9 cellular contexts compared by ENCODE assay signal in the genomic region with DNA sequence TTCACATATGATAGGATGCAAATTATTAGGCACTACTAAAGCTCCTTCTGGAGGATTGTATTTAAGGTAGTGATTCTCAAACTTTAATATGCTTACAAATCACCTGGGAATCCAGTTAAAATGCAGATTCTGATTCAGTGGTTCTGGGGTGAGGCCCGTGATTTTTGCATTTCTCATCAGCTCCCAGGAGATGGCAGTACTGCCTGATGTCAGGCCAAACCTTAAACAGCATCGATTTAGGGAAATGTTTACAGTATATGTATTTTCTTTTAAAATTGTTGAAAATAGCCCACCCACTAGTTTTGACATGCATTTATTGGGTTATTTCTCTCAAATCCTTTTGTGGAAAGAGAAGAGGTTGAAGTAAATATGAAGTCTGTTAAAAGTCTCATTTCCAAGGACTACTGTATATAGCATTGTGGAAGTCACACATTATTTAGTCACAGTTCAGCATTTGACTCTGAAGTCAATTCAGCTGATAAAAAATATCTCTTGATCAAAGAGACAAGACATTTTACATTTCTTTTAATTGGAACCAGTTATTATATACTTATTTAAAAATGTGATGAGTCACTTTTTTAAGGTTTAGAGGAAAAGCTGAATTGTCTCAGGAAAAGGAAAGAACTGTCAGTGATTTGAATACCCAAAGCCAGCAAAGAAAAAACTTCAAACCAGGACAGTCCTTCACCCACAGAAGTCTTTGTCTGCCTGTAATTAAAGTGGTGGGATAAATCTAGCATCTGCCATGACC. TPM values are rescaled to one million over a fixed set of nuclear protein-coding genes. Genes with fewer than 3 reads are reported as not detected.
DNase-seq lines count a peak whose midpoint lies in the region; ATAC-seq and TF ChIP-seq lines count a peak whose summit lies in the region.
"Had no signal": no experiment of that assay in that cellular context is flagged by ENCODE, and none has a peak within 500 bp of the region (broad histone marks: within the 10 kb centered on the region; RNA-seq: fewer than 3 reads in every experiment).

No MANE protein-coding gene starts in this region.

- no peaks in the 10 kb centered on the region for H3K27me3 Mint-ChIP-seq in activated T-cell treated with anti-CD3 and anti-CD28 coated beads, Interleukin-2, amount 50 U/mL, for 72 hours (ENCODE audit: low read depth)
- H3K27me3 Mint-ChIP-seq: IgD-negative memory B cell had no signal

- H3K9ac ChIP-seq in Loucy (ENCODE audit: low read depth, low read length, poor library complexity, severe bottlenecking), result no peak overlapping the region

- no peaks in the 10 kb centered on the region for H3K36me3 Mint-ChIP-seq in activated T-cell treated with anti-CD3 and anti-CD28 coated beads, Interleukin-2, amount 50 U/mL, for 72 hours (ENCODE audit: insufficient read depth in 2 of 2)
- H3K36me3 Mint-ChIP-seq: IgD-negative memory B cell had no signal

- H3K27ac ChIP-seq in AG04450 (ENCODE audit: low read depth, low read length) (peak overlapping the region; percentile 23), cardiac muscle cell (no peak overlapping the region), gastrocnemius medialis (peak overlapping the region in 1 of 4 donors; percentile 4)

- peak; percentile 67 to 80 for ATAC-seq in activated T-cell treated with anti-CD3 and anti-CD28 coated beads, Interleukin-2, amount 50 U/mL, for 72 hours (replicated peaks in 1 of 2)
- ATAC-seq in gastrocnemius medialis (peak; percentile 75 to 77), HG02623 (IDR thresholded peaks at IDR 0.05; ENCODE audit: unreplicated experiment) (no peak), HG03571 (IDR thresholded peaks at IDR 0.05; ENCODE audit: unreplicated experiment) (no peak)

- no peaks in the 10 kb centered on the region for H3K4me1 ChIP-seq in Loucy (ENCODE audit: insufficient read depth, low read length, poor library complexity, severe bottlenecking)
- no peaks in the 10 kb centered on the region for H3K4me1 ChIP-seq in cardiac muscle cell (ENCODE audit: low read depth)
- H3K4me1 ChIP-seq in gastrocnemius medialis, result peaks cover 3 to 6% of the 10 kb centered on the region in 2 donors

- in situ Hi-C loops in G401 (cut with HindIII; ENCODE audit: low sequenced_read_pairs), result no loop called here
- in situ Hi-C loops in gastrocnemius medialis (cut with MboI; ENCODE audit: low sequenced_read_pairs in 4 of 4), result loop anchor here (5.0 to 25.0 kb wide), 4 partner anchors 210 to 485 kb away; a partner anchor contains a TSS

- CTCF ChIA-PET in AG04450 (lab: Charles Lee), result interaction anchor here (0.6 to 7.9 kb wide), 28 partner anchors 9 to 732 kb away, joined by 3 to 271 read pairs (median 4); a partner anchor contains a TSS

- intact Hi-C loops in gastrocnemius medialis (cut with DNase I; ENCODE audit: low total_unique reads), result loop anchor here (1.0 kb wide), 1 partner anchor 20 kb away; no protein-coding TSS in a partner anchor

- H2AFZ ChIP-seq in Loucy (ENCODE audit: low read length), result no peak overlapping the region

- H3K4me3 ChIP-seq in AG04450 (ENCODE audit: low read depth, low read length) (no peak overlapping the region), Loucy (ENCODE audit: low read length, poor library complexity, severe bottlenecking) (no peak overlapping the region), cardiac muscle cell (no peak overlapping the region), gastrocnemius medialis (peak overlapping the region in 1 of 4 donors; percentile 2)

- DNase-seq in AG04450 (ENCODE audit: low read depth, low spot score) (no peak), G401 (ENCODE audit: low spot score) (peak; percentile 60), cardiac muscle cell (ENCODE audit: low read depth in 1 of 2, low spot score in 1 of 2) (peak; percentile 26 to 56), gastrocnemius medialis (peak in 1 of 2 donors; percentile 17)
- peak; percentile 23 to 42 for DNase-seq in activated T-cell treated with anti-CD3 and anti-CD28 coated beads, Interleukin-2, amount 50 U/mL, for 72 hours

- H3K4me2 ChIP-seq in Loucy (ENCODE audit: low read depth, low read length, poor library complexity, severe bottlenecking), result no peak overlapping the region

- no peaks in the 10 kb centered on the region for H3K79me2 ChIP-seq in Loucy (ENCODE audit: insufficient read depth, low read length)

- no peak for TF ChIP-seq POLR2A in gastrocnemius medialis (IDR thresholded peaks at IDR 0.05)

- H3F3A ChIP-seq in Loucy (ENCODE audit: low read depth), result no peaks in the 10 kb centered on the region

- H3K4me1 Mint-ChIP-seq in activated T-cell treated with anti-CD3 and anti-CD28 coated beads, Interleukin-2, amount 50 U/mL, for 72 hours (ENCODE audit: low read depth), result peaks cover 5% of the 10 kb centered on the region

- H3K9me2 ChIP-seq in Loucy (replicated peaks; ENCODE audit: low read depth, low read length), result no peaks in the 10 kb centered on the region

- H3K36me3 ChIP-seq in Loucy (ENCODE audit: insufficient read depth, low read length) (no peaks in the 10 kb centered on the region), cardiac muscle cell (no peaks in the 10 kb centered on the region), gastrocnemius medialis (no peaks in the 10 kb centered on the region)

- POLR2A ChIA-PET in AG04450 (lab: Yijun Ruan, JAX), result no interaction called here

- H3K9me3 ChIP-seq in AG04450 (ENCODE audit: control insufficient read depth, insufficient read depth, low read length) (no peaks in the 10 kb centered on the region), Loucy (ENCODE audit: insufficient read depth, low read depth, low read length) (no peaks in the 10 kb centered on the region), cardiac muscle cell (ENCODE audit: low read depth) (no peaks in the 10 kb centered on the region), gastrocnemius medialis (no peaks in the 10 kb centered on the region)

- H3K9me3 Mint-ChIP-seq in activated T-cell treated with anti-CD3 and anti-CD28 coated beads, Interleukin-2, amount 50 U/mL, for 72 hours, result no peaks in the 10 kb centered on the region
- H3K9me3 Mint-ChIP-seq: IgD-negative memory B cell had no signal

- TF ChIP-seq CTCF in AG04450 (IDR thresholded peaks at IDR 0.05; ENCODE audit: low read depth, low read length), result peak; percentile 75
- peak; percentile 79 for TF ChIP-seq CTCF in Loucy (conservative IDR thresholded peaks at IDR 0.05; ENCODE audit: low read length)
- peak; percentile 74 for TF ChIP-seq CTCF in cardiac muscle cell (IDR thresholded peaks at IDR 0.05; ENCODE audit: low read depth, low read length)
- TF ChIP-seq CTCF in gastrocnemius medialis (IDR thresholded peaks at IDR 0.05 in 4 of 5, conservative IDR thresholded peaks at IDR 0.05 in 1 of 5), result peak; percentile 27 to 73 (median 52)

- no peaks in the 10 kb centered on the region for H4K20me1 ChIP-seq in Loucy (ENCODE audit: insufficient read depth, low read length, poor library complexity, severe bottlenecking)

- H3K27me3 ChIP-seq in AG04450 (ENCODE audit: control insufficient read depth, insufficient read depth, low read length) (no peaks in the 10 kb centered on the region), Loucy (ENCODE audit: insufficient read depth, low read length, poor library complexity, severe bottlenecking) (no peaks in the 10 kb centered on the region), cardiac muscle cell (no peaks in the 10 kb centered on the region), gastrocnemius medialis (no peaks in the 10 kb centered on the region)

- no peak overlapping the region for H3K4me3 Mint-ChIP-seq in activated T-cell treated with anti-CD3 and anti-CD28 coated beads, Interleukin-2, amount 50 U/mL, for 72 hours
- H3K4me3 Mint-ChIP-seq: IgD-negative memory B cell had no signal

- no peak overlapping the region for H3K27ac Mint-ChIP-seq in activated T-cell treated with anti-CD3 and anti-CD28 coated beads, Interleukin-2, amount 50 U/mL, for 72 hours
- H3K27ac Mint-ChIP-seq: IgD-negative memory B cell had no signal

RNA-seq across cellular contexts. Expression of a gene that starts 21.2 kb away (rescaled TPM):
- polyA plus RNA-seq in AG04450 (2011; rRNA removed) (72.7 and 85.2 TPM in 2 replicates), cardiac muscle cell (66.0 and 81.7 TPM in 2 replicates)
- 64.8 and 86.9 TPM in 2 replicates for polyA minus RNA-seq in AG04450 (2011; rRNA and poly(A)+ RNA removed)
- total RNA-seq in G401 (2014; rRNA removed; shearing (Covaris generic)), result 31.3 and 47.8 TPM in 2 replicates
- 10 to 100 TPM; 41.1 to 58.0 TPM for total RNA-seq in activated T-cell treated with anti-CD3 and anti-CD28 coated beads, Interleukin-2, amount 50 U/mL, for 72 hours
- total RNA-seq in cardiac muscle cell (55.1 and 56.0 TPM in 2 replicates), gastrocnemius medialis (100 to 1,000 TPM in 3 of 4 donors, 10 to 100 TPM in 1; 70.6 to 172 (median 143) TPM)

Comparison
In these comparisons a context has a peak if more than half of its experiments do, and no peak if none do; other contexts are left out.
1. ATAC-seq: peak in activated T-cell treated with anti-CD3 and anti-CD28 coated beads, Interleukin-2, amount 50 U/mL, for 72 hours (2 of 2) and gastrocnemius medialis (2 of 2); none in HG02623 (single experiment) and HG03571 (single experiment).
2. Peak in every context shown above with its lines, with median percentiles within 50 percentile points of each other: CTCF ChIP-seq.